ENCODE assay signal across 1 cellular context in the genomic region with DNA sequence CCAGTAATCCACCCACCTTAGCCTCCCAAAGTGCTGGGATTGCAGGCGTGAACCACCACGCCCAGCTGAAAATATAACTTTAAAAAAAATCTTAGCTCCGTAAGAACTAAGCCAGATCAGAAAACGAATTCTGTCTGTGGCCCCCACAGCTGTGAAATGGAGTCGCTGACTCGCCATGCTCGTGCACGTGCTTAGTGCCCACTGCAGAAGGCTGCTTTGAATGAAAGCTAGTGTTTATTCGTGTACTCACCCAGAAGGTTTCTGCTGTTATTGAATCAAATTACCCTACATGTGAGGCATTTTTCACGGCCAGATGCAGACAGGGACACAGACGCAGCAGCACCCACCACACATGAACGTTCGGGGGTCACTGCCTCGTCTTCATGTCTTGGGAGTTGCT.
TF ChIP-seq lines count a peak whose summit lies in the region.

No MANE protein-coding gene starts in this region.

TF ChIP-seq in WTC11, 78 proteins besides CTCF, POLR2A, EP300 and RAD21 (continued from another document):
- TF ChIP-seq, protein P1, sequence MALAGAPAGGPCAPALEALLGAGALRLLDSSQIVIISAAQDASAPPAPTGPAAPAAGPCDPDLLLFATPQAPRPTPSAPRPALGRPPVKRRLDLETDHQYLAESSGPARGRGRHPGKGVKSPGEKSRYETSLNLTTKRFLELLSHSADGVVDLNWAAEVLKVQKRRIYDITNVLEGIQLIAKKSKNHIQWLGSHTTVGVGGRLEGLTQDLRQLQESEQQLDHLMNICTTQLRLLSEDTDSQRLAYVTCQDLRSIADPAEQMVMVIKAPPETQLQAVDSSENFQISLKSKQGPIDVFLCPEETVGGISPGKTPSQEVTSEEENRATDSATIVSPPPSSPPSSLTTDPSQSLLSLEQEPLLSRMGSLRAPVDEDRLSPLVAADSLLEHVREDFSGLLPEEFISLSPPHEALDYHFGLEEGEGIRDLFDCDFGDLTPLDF (CRISPR knock-in tag; IDR thresholded peaks at IDR 0.05): no peak
- TF ChIP-seq ZNF671 (CRISPR knock-in tag; IDR thresholded peaks at IDR 0.05) (no peak), RELA (CRISPR knock-in tag; IDR thresholded peaks at IDR 0.05; ENCODE audit: borderline replicate concordance) (no peak), ZNF138 (CRISPR knock-in tag; conservative IDR thresholded peaks at IDR 0.05) (no peak), ZBTB21 (CRISPR knock-in tag; IDR thresholded peaks at IDR 0.05; ENCODE audit: borderline replicate concordance) (no peak), SMAD3 (CRISPR knock-in tag; IDR thresholded peaks at IDR 0.05; ENCODE audit: borderline replicate concordance) (no peak), CREB1 (CRISPR knock-in tag; IDR thresholded peaks at IDR 0.05) (no peak)
- TF ChIP-seq, protein P2, sequence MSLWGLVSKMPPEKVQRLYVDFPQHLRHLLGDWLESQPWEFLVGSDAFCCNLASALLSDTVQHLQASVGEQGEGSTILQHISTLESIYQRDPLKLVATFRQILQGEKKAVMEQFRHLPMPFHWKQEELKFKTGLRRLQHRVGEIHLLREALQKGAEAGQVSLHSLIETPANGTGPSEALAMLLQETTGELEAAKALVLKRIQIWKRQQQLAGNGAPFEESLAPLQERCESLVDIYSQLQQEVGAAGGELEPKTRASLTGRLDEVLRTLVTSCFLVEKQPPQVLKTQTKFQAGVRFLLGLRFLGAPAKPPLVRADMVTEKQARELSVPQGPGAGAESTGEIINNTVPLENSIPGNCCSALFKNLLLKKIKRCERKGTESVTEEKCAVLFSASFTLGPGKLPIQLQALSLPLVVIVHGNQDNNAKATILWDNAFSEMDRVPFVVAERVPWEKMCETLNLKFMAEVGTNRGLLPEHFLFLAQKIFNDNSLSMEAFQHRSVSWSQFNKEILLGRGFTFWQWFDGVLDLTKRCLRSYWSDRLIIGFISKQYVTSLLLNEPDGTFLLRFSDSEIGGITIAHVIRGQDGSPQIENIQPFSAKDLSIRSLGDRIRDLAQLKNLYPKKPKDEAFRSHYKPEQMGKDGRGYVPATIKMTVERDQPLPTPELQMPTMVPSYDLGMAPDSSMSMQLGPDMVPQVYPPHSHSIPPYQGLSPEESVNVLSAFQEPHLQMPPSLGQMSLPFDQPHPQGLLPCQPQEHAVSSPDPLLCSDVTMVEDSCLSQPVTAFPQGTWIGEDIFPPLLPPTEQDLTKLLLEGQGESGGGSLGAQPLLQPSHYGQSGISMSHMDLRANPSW (CRISPR knock-in tag; conservative IDR thresholded peaks at IDR 0.05; ENCODE audit: low read depth): no peak
- TF ChIP-seq, protein P3, sequence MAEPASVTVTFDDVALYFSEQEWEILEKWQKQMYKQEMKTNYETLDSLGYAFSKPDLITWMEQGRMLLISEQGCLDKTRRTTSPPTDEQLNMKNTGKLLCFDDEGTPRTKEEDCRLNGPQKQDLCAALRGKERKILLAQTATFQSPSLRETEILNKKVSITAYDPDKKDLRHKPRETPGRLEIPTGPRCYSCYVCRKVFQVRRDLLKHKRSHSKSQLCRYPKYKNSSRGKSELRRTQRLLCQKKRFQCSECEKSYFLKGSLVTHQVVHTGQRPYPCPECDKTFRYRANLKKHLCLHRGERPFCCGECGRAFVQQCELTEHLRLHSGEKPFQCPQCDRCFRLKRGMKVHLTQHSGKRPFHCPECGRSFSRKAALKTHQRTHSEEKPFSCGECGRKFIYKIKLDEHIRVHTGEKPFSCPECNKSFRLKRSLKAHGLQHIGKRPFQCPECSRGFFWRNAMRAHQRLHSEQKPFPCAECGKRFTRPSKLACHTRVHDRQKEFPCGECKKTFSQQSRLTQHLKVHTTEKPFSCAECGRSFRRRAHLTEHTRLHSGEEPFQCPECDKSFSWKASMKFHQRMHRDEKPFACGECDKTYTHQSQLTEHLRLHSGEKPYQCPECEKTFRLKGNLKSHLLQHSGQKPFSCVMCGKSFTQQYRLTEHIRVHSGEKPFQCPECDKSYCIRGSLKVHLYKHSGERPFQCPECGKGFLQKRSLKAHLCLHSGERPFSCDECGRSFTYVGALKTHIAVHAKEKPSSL (CRISPR knock-in tag; conservative IDR thresholded peaks at IDR 0.05): no peak
- TF ChIP-seq, protein P4, sequence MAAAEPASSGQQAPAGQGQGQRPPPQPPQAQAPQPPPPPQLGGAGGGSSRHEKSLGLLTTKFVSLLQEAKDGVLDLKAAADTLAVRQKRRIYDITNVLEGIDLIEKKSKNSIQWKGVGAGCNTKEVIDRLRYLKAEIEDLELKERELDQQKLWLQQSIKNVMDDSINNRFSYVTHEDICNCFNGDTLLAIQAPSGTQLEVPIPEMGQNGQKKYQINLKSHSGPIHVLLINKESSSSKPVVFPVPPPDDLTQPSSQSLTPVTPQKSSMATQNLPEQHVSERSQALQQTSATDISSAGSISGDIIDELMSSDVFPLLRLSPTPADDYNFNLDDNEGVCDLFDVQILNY (CRISPR knock-in tag; IDR thresholded peaks at IDR 0.05): no peak
- TF ChIP-seq, protein P5, sequence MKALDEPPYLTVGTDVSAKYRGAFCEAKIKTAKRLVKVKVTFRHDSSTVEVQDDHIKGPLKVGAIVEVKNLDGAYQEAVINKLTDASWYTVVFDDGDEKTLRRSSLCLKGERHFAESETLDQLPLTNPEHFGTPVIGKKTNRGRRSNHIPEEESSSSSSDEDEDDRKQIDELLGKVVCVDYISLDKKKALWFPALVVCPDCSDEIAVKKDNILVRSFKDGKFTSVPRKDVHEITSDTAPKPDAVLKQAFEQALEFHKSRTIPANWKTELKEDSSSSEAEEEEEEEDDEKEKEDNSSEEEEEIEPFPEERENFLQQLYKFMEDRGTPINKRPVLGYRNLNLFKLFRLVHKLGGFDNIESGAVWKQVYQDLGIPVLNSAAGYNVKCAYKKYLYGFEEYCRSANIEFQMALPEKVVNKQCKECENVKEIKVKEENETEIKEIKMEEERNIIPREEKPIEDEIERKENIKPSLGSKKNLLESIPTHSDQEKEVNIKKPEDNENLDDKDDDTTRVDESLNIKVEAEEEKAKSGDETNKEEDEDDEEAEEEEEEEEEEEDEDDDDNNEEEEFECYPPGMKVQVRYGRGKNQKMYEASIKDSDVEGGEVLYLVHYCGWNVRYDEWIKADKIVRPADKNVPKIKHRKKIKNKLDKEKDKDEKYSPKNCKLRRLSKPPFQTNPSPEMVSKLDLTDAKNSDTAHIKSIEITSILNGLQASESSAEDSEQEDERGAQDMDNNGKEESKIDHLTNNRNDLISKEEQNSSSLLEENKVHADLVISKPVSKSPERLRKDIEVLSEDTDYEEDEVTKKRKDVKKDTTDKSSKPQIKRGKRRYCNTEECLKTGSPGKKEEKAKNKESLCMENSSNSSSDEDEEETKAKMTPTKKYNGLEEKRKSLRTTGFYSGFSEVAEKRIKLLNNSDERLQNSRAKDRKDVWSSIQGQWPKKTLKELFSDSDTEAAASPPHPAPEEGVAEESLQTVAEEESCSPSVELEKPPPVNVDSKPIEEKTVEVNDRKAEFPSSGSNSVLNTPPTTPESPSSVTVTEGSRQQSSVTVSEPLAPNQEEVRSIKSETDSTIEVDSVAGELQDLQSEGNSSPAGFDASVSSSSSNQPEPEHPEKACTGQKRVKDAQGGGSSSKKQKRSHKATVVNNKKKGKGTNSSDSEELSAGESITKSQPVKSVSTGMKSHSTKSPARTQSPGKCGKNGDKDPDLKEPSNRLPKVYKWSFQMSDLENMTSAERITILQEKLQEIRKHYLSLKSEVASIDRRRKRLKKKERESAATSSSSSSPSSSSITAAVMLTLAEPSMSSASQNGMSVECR (CRISPR knock-in tag; IDR thresholded peaks at IDR 0.05; ENCODE audit: borderline replicate concordance): no peak
